ENCODE assay signal across 15 cellular contexts in the genomic region with DNA sequence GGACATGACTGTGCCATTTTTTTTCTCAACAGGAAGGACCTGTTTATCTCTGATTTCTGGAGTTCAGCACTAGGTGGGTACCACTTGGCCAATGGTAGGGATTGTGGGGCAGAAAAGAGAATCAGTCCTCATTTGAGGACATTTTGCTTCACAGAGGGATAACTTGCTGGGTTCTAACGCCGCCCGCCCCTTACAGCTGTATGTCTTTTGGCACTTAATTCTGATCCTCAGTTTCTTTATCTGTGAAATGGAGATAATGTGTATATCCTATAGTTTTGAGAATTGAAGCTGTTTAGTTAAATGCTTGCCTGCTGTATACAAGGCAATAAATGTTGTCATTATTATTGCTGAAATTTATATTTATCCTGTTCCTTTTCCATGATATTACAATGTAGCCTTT. TPM values are rescaled to one million over a fixed set of nuclear protein-coding genes. Genes with fewer than 3 reads are reported as not detected.
DNase-seq lines count a peak whose midpoint lies in the region; ATAC-seq and TF ChIP-seq lines count a peak whose summit lies in the region.
"Had no signal": no experiment of that assay in that cellular context is flagged by ENCODE, and none has a peak within 500 bp of the region (broad histone marks: within the 10 kb centered on the region; RNA-seq: fewer than 3 reads in every experiment).

No MANE protein-coding gene starts in this region.

- H3K9me3 Mint-ChIP-seq in activated naive CD4-positive, alpha-beta T cell treated with anti-CD3 and anti-CD28 coated beads for 36 hours: no peaks in the 10 kb centered on the region
- no peaks in the 10 kb centered on the region for H3K9me3 Mint-ChIP-seq in stimulated activated effector memory CD8-positive, alpha-beta T cell treated with anti-CD3 and anti-CD28 coated beads, Interleukin-12 subunit alpha, Interleukin-12 subunit beta, amount 100 ng/mL, for 72 hours

- peak overlapping the region; percentile 66 for H3K27ac Mint-ChIP-seq in activated naive CD4-positive, alpha-beta T cell treated with anti-CD3 and anti-CD28 coated beads for 36 hours
- peak overlapping the region; percentile 98 for H3K27ac Mint-ChIP-seq in stimulated activated effector memory CD8-positive, alpha-beta T cell treated with anti-CD3 and anti-CD28 coated beads, Interleukin-12 subunit alpha, Interleukin-12 subunit beta, amount 100 ng/mL, for 72 hours

- no peak overlapping the region for H3K4me3 Mint-ChIP-seq in activated naive CD4-positive, alpha-beta T cell treated with anti-CD3 and anti-CD28 coated beads for 36 hours
- H3K4me3 Mint-ChIP-seq in stimulated activated effector memory CD8-positive, alpha-beta T cell treated with anti-CD3 and anti-CD28 coated beads, Interleukin-12 subunit alpha, Interleukin-12 subunit beta, amount 100 ng/mL, for 72 hours: peak overlapping the region; percentile 96

- intact Hi-C loops in activated naive CD4-positive, alpha-beta T cell treated with anti-CD3 and anti-CD28 coated beads for 36 hours (cut with micrococcal nuclease): no loop called here
- intact Hi-C loops in OCI-LY7 (cut with micrococcal nuclease; ENCODE audit: unreplicated experiment): no loop called here
- intact Hi-C loops in cardiac septum (cut with DNase I): no loop called here

- H3K4me2 ChIP-seq in OCI-LY7 (ENCODE audit: low read length): peak overlapping the region; percentile 92; the same call in 1 of the 2 replicates

- no peak for TF ChIP-seq CTCF in OCI-LY7 (conservative IDR thresholded peaks at IDR 0.05; ENCODE audit: low read length)

- ATAC-seq in stimulated activated effector memory CD8-positive, alpha-beta T cell treated with anti-CD3 and anti-CD28 coated beads, Interleukin-12 subunit alpha, Interleukin-12 subunit beta, amount 100 ng/mL, for 72 hours: no peak
- ATAC-seq in HG03095 (IDR thresholded peaks at IDR 0.05; ENCODE audit: unreplicated experiment): no peak
- ATAC-seq: sciatic nerve had no signal

- peaks cover 54% of the 10 kb centered on the region for H3K79me2 ChIP-seq in OCI-LY7 (ENCODE audit: insufficient read depth, low read depth, low read length)

- H3K4me1 Mint-ChIP-seq in activated naive CD4-positive, alpha-beta T cell treated with anti-CD3 and anti-CD28 coated beads for 36 hours (ENCODE audit: low read depth): peaks cover 39% of the 10 kb centered on the region
- peaks cover 53% of the 10 kb centered on the region for H3K4me1 Mint-ChIP-seq in stimulated activated effector memory CD8-positive, alpha-beta T cell treated with anti-CD3 and anti-CD28 coated beads, Interleukin-12 subunit alpha, Interleukin-12 subunit beta, amount 100 ng/mL, for 72 hours

- peaks cover 9% of the 10 kb centered on the region for H3K36me3 Mint-ChIP-seq in activated naive CD4-positive, alpha-beta T cell treated with anti-CD3 and anti-CD28 coated beads for 36 hours (ENCODE audit: low read depth)
- peaks cover 65% of the 10 kb centered on the region for H3K36me3 Mint-ChIP-seq in stimulated activated effector memory CD8-positive, alpha-beta T cell treated with anti-CD3 and anti-CD28 coated beads, Interleukin-12 subunit alpha, Interleukin-12 subunit beta, amount 100 ng/mL, for 72 hours

- peaks cover 54% of the 10 kb centered on the region for H3K36me3 ChIP-seq in OCI-LY7 (ENCODE audit: insufficient read depth, low read length)

- H3K27ac ChIP-seq in OCI-LY7 (ENCODE audit: low read depth, low read length, poor library complexity, severe bottlenecking): no peak overlapping the region
- peak overlapping the region; percentile 46 for H3K27ac ChIP-seq in caudate nucleus (ENCODE audit: low read depth, low read length)
- H3K27ac ChIP-seq: neutrophil had no signal

- CTCF ChIA-PET in activated naive CD4-positive, alpha-beta T cell treated with anti-CD3 and anti-CD28 coated beads for 36 hours (lab: Charles Lee): interaction anchor here (0.7 kb wide), 1 partner anchor 12 kb away, joined by 3 read pairs; no protein-coding TSS in a partner anchor
- CTCF ChIA-PET in OCI-LY7 (lab: Charles Lee; ENCODE audit: unreplicated experiment): no interaction called here

- H3K4me3 ChIP-seq in OCI-LY7 (ENCODE audit: low read depth, low read length, poor library complexity, severe bottlenecking): peak overlapping the region; percentile 86

- no TSS peak for BruUV-seq in OCI-LY7 (replicated peaks; lab: Mats Ljungman, UMichigan)

- peaks cover 7% of the 10 kb centered on the region; the same call in 1 of the 2 replicates for H4K20me1 ChIP-seq in OCI-LY7 (ENCODE audit: insufficient read depth, low read length)

- no peaks in the 10 kb centered on the region for H3K9me3 ChIP-seq in OCI-LY7 (ENCODE audit: low read length)
- H3K9me3 ChIP-seq: neutrophil, upper lobe of left lung had no signal

- DNase-seq in activated naive CD4-positive, alpha-beta T cell treated with anti-CD3 and anti-CD28 coated beads for 36 hours: no peak
- DNase-seq in activated naive CD4-positive, alpha-beta T cell treated with Interleukin-2 at 50 U/mL for 16 hours: no peak
- DNase-seq in OCI-LY7 (ENCODE audit: low spot score): no peak
- no peak for DNase-seq in caudate nucleus (lab: John Stamatoyannopoulos, UW)
- DNase-seq in stimulated activated effector memory CD8-positive, alpha-beta T cell treated with anti-CD3 and anti-CD28 coated beads, Interleukin-12 subunit alpha, Interleukin-12 subunit beta, amount 100 ng/mL, for 72 hours (ENCODE audit: low spot score in 2 of 2): no peak
- no peak for DNase-seq in cardiac septum (ENCODE audit: low spot score)
- DNase-seq in NCI-H128 (lab: John Stamatoyannopoulos, UW; ENCODE audit: unreplicated experiment): no peak
- DNase-seq: activated CD4-positive, alpha-beta T cell treated with anti-CD3 and anti-CD28 coated beads, Interleukin-2, amount 50 U/mL, for 48 hours; MV-4-11; NCI-H82; stimulated activated CD4-positive, alpha-beta T cell treated with anti-CD3 and anti-CD28 coated beads, Interleukin-2, amount 100 ng/mL, for 48 hours; upper lobe of left lung had no signal

- POLR2A ChIA-PET in OCI-LY7 (lab: Charles Lee): no interaction called here

- no peak overlapping the region for H2AFZ ChIP-seq in OCI-LY7 (ENCODE audit: low read length)

- H3K9me2 ChIP-seq in OCI-LY7 (ENCODE audit: insufficient read depth, low read length): no peaks in the 10 kb centered on the region

- no peaks in the 10 kb centered on the region for H3K27me3 Mint-ChIP-seq in activated naive CD4-positive, alpha-beta T cell treated with anti-CD3 and anti-CD28 coated beads for 36 hours (ENCODE audit: low read depth)

- H3K4me1 ChIP-seq in OCI-LY7 (ENCODE audit: insufficient read depth, low read length, poor library complexity, severe bottlenecking): peaks cover 51% of the 10 kb centered on the region

RNA-seq across cellular contexts. Expression of a gene that starts 2.3 kb away (rescaled TPM):
- total RNA-seq in activated naive CD4-positive, alpha-beta T cell treated with anti-CD3 and anti-CD28 coated beads for 36 hours: 10 to 100 TPM; 20.8 to 21.6 TPM
- 20.7 and 23.1 TPM in 2 replicates for total RNA-seq in OCI-LY7 (2014; rRNA removed; shearing (Covaris generic))
- total RNA-seq in OCI-LY7 (2022) (33.0 and 36.6 TPM in 2 replicates), cardiac septum (14.5 TPM)

RNA-seq across cellular contexts. Expression of a gene that starts 2.4 kb away (rescaled TPM):
- total RNA-seq in activated naive CD4-positive, alpha-beta T cell treated with anti-CD3 and anti-CD28 coated beads for 36 hours: 10 to 100 TPM; 48.0 to 51.5 TPM
- total RNA-seq in OCI-LY7 (2014; rRNA removed; shearing (Covaris generic)): 64.8 and 77.4 TPM in 2 replicates
- total RNA-seq in OCI-LY7 (2022) (89.6 and 107 TPM in 2 replicates), cardiac septum (11.9 TPM)

RNA-seq across cellular contexts. Expression of a gene that starts 26.3 kb away (rescaled TPM):
- 10 to 100 TPM; 33.3 to 34.4 TPM for total RNA-seq in activated naive CD4-positive, alpha-beta T cell treated with anti-CD3 and anti-CD28 coated beads for 36 hours
- 39.6 and 45.2 TPM in 2 replicates for total RNA-seq in OCI-LY7 (2014; rRNA removed; shearing (Covaris generic))
- total RNA-seq in OCI-LY7 (2022) (52.3 and 54.5 TPM in 2 replicates), cardiac septum (18.0 TPM)

RNA-seq across cellular contexts. Expression of a gene that starts 56.9 kb away (rescaled TPM):
- total RNA-seq in activated naive CD4-positive, alpha-beta T cell treated with anti-CD3 and anti-CD28 coated beads for 36 hours: 1 to 10 TPM; 4.4 to 4.7 TPM
- total RNA-seq in OCI-LY7 (2014; rRNA removed; shearing (Covaris generic)): 5.8 and 6.5 TPM in 2 replicates
- total RNA-seq in OCI-LY7 (2022) (5.5 and 6.1 TPM in 2 replicates), cardiac septum (0.32 TPM)
